Comparison of ENCODE assay signal across 30 cellular contexts in the genomic region with DNA sequence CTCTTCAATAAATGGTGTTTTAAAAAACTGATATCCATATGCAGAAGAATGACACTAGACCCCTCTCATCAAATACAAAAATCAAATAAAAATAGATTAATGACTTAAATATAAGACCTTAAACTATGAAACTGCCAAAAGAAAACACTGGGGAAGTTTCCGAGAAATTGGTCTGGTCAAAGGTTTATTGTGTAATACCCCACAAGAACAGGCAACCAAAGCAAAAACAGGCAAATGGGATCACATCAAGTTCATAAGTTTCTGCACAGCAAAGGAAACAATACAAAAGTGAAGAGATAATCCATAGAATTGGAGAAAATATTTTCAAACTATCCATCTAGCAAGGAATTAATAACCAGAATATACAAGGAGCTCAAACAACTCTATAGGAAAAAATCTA.
"Had no signal": no experiment of that assay in that cellular context is flagged by ENCODE, and none has a peak within 500 bp of the region (broad histone marks: within the 10 kb centered on the region; RNA-seq: fewer than 3 reads in every experiment).

No MANE protein-coding gene starts in this region.

- DNase-seq: activated B cell treated with CpG ODN at 0.5 μM for 24 hours; activated CD4-positive, alpha-beta memory T cell treated with anti-CD3 and anti-CD28 coated beads for 36 hours; activated CD4-positive, alpha-beta T cell treated with anti-CD3 and anti-CD28 coated beads for 48 hours; activated CD8-positive, alpha-beta memory T cell treated with anti-CD3 and anti-CD28 coated beads, Interleukin-2, amount 10 ng/mL, durations not matched to agents 7 days and 5 days; activated CD8-positive, alpha-beta memory T cell treated with anti-CD3 and anti-CD28 coated beads, Interleukin-2, amount 50 U/mL, for 4 hours; activated CD8-positive, alpha-beta T cell treated with anti-CD3 and anti-CD28 coated beads, Interleukin-2, amount 10 ng/mL, durations not matched to agents 7 days and 5 days; activated effector memory CD4-positive, alpha-beta T cell treated with anti-CD3 and anti-CD28 coated beads, Interleukin-2, amount 50 U/mL, for 16 hours; activated naive CD4-positive, alpha-beta T cell; activated naive CD4-positive, alpha-beta T cell treated with anti-CD3 and anti-CD28 coated beads, Interleukin-2, amount 10 ng/mL, durations not matched to agents 7 days and 5 days; activated naive CD8-positive, alpha-beta T cell treated with anti-CD3 and anti-CD28 coated beads, Interleukin-2, amount 10 ng/mL, durations not matched to agents 7 days and 5 days; activated T-cell treated with anti-CD3 and anti-CD28 coated beads, Interleukin-2, amount 50 U/mL, for 1 hour; activated T-cell treated with anti-CD3 and anti-CD28 coated beads, Interleukin-2, amount 50 U/mL, for 48 hours; amniotic stem cell; anterior cingulate cortex; brain microvascular endothelial cell; dorsolateral prefrontal cortex; effector memory CD4-positive, alpha-beta T cell; endodermal cell; foreskin fibroblast; head of caudate nucleus; T-helper 2 cell; WERI-Rb-1 had no signal

- H3K4me3 ChIP-seq: coronary artery, dorsolateral prefrontal cortex had no signal

- H3K36me3 ChIP-seq: brain microvascular endothelial cell, WERI-Rb-1 had no signal

- ATAC-seq: activated CD4-positive, CD25-positive, alpha-beta regulatory T cell treated with anti-CD3 and anti-CD28 coated beads, Interleukin-2, amount 50 U/mL, for 24 hours; activated CD8-positive, alpha-beta memory T cell treated with anti-CD3 and anti-CD28 coated beads, Interleukin-2, amount 10 ng/mL, durations not matched to agents 7 days and 5 days; activated CD8-positive, alpha-beta T cell treated with anti-CD3 and anti-CD28 coated beads, Interleukin-2, amount 10 ng/mL, durations not matched to agents 7 days and 5 days; activated naive CD4-positive, alpha-beta T cell treated with anti-CD3 and anti-CD28 coated beads, Interleukin-2, amount 50 U/mL, for 72 hours; esophagus mucosa had no signal

- H3K27ac ChIP-seq: brain microvascular endothelial cell, coronary artery, dorsolateral prefrontal cortex, WERI-Rb-1 had no signal

- FAIRE-seq: astrocyte, bronchial epithelial cell, frontal cortex, TTC549 had no signal

- H3K27me3 ChIP-seq: brain microvascular endothelial cell had no signal
